ENCODE assay signal across 9 cellular contexts in the genomic region with DNA sequence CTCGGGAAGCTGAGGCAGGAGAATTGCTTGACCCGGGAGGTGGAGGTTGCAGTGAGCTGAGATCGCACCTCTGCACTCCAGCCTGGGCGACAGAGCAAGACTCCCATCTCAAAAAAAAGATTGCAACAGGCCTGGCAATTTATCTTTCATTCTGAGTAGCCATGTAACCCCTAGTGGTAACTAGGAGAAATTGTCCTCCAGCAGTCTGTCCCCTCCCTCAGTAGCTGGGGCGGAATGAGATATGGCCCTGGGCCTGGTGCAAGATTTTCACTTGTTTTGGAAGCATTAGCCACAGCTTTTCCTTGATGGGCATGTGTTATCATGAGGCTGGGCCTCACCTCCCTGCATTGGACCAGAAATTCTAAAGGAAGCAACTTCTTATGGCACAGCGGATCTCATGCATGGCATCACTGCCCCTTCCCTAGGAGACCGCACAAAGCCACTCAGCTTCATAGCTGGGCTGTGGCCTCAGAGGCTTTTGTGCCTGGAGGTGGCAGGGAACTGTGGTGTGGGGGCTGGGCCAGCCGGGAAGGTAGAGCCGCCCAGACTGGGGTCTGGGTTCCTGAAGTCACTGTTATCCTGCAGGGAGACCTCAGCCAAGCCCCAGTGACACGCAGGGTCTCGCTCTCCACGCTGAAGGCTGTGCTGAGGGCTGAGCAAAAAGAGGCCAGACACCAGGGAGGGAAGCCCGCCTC.
A peak's percentile ranks its signal among the peaks of the same experiment; 100 is the strongest.
DNase-seq lines count a peak whose midpoint lies in the region; ATAC-seq lines count a peak whose summit lies in the region.
"Had no signal": no experiment of that assay in that cellular context is flagged by ENCODE, and none has a peak within 500 bp of the region (broad histone marks: within the 10 kb centered on the region; RNA-seq: fewer than 3 reads in every experiment).

No MANE protein-coding gene starts in this region.

- peaks cover 9% of the 10 kb centered on the region for H3K36me3 ChIP-seq in adipocyte (ENCODE audit: control insufficient read depth, insufficient read depth, low read length, severe bottlenecking)
- H3K36me3 ChIP-seq: uterus had no signal

- H3K9me3 ChIP-seq in adipocyte (ENCODE audit: control insufficient read depth, low read length): no peaks in the 10 kb centered on the region
- H3K9me3 ChIP-seq: uterus had no signal

- no peak overlapping the region for H3K4me3 Mint-ChIP-seq in stimulated activated memory B cell treated with anti-CD40 and anti-IgM and Interleukin-4, amounts not matched to agents 10 μg/mL and 1 μg/mL and 100 μg/mL, for 72 hours

- H3K27ac Mint-ChIP-seq in stimulated activated memory B cell treated with anti-CD40 and anti-IgM and Interleukin-4, amounts not matched to agents 10 μg/mL and 1 μg/mL and 100 μg/mL, for 72 hours: no peak overlapping the region

- ATAC-seq in stimulated activated memory B cell treated with anti-CD40 and anti-IgM and Interleukin-4, amounts not matched to agents 10 μg/mL and 1 μg/mL and 100 μg/mL, for 72 hours: no peak
- no peak for ATAC-seq in GM18861 (IDR thresholded peaks at IDR 0.05; ENCODE audit: unreplicated experiment)

- no peak overlapping the region for H3K4me3 ChIP-seq in adipocyte (ENCODE audit: low read length)
- H3K4me3 ChIP-seq: uterus had no signal

- H3K27me3 Mint-ChIP-seq in stimulated activated memory B cell treated with anti-CD40 and anti-IgM and Interleukin-4, amounts not matched to agents 10 μg/mL and 1 μg/mL and 100 μg/mL, for 72 hours: no peaks in the 10 kb centered on the region

- no peaks in the 10 kb centered on the region for H3K36me3 Mint-ChIP-seq in stimulated activated memory B cell treated with anti-CD40 and anti-IgM and Interleukin-4, amounts not matched to agents 10 μg/mL and 1 μg/mL and 100 μg/mL, for 72 hours

- peaks cover 8% of the 10 kb centered on the region for H3K4me1 ChIP-seq in adipocyte (ENCODE audit: control insufficient read depth, insufficient read depth, low read length)
- H3K4me1 ChIP-seq: uterus had no signal

- no peaks in the 10 kb centered on the region for H3K4me1 Mint-ChIP-seq in stimulated activated memory B cell treated with anti-CD40 and anti-IgM and Interleukin-4, amounts not matched to agents 10 μg/mL and 1 μg/mL and 100 μg/mL, for 72 hours

- no peaks in the 10 kb centered on the region for H3K27me3 ChIP-seq in adipocyte (replicated peaks; ENCODE audit: control insufficient read depth, insufficient read depth, low read length)
- H3K27me3 ChIP-seq: uterus had no signal

- H3K9ac ChIP-seq in adipocyte (ENCODE audit: low read length): no peak overlapping the region

- peaks cover 9% of the 10 kb centered on the region for H3K9me3 Mint-ChIP-seq in stimulated activated memory B cell treated with anti-CD40 and anti-IgM and Interleukin-4, amounts not matched to agents 10 μg/mL and 1 μg/mL and 100 μg/mL, for 72 hours

- DNase-seq in D341Med (ENCODE audit: low spot score): peak; percentile 70
- peak; percentile 56 for DNase-seq in HuH-7.5 (ENCODE audit: low spot score)
- peak; percentile 49 for DNase-seq in adipocyte (ENCODE audit: low read depth)
- peak; percentile 23 for DNase-seq in kidney glomerular epithelial cell (lab: John Stamatoyannopoulos, UW)
- DNase-seq in NCI-H2107 treated with DMSO at 0.1 percent for 48 hours (lab: John Stamatoyannopoulos, UW; ENCODE audit: unreplicated experiment): no peak
- DNase-seq in UCSD-AML1 (lab: John Stamatoyannopoulos, UW; ENCODE audit: unreplicated experiment): no peak

Comparison
In these comparisons a context has a peak if more than half of its experiments do, and no peak if none do; other contexts are left out.
1. DNase-seq: peak in D341Med (single experiment), HuH-7.5 (single experiment), adipocyte (single experiment) and kidney glomerular epithelial cell (single experiment); none in NCI-H2107 treated with DMSO at 0.1 percent for 48 hours (single experiment) and UCSD-AML1 (single experiment).